3 cellular contexts compared by ENCODE assay signal in genomic region chr1:211440388-211440787, GRCh38. TPM values are rescaled to one million over a fixed set of nuclear protein-coding genes. Genes with fewer than 3 reads are reported as not detected.
"Had no signal": no experiment of that assay in that cellular context is flagged by ENCODE, and none has a peak within 500 bp of the region (broad histone marks: within the 10 kb centered on the region; RNA-seq: fewer than 3 reads in every experiment).

No MANE protein-coding gene starts in this region.

RNA-seq across cellular contexts. Expression of gene RD3, which starts 51.6 kb away (rescaled TPM):
- total RNA-seq: LHCN-M2, MCF 10A, NCI-H460 had no signal
